Comparison of ENCODE assay signal across 1 cellular context in the genomic region with DNA sequence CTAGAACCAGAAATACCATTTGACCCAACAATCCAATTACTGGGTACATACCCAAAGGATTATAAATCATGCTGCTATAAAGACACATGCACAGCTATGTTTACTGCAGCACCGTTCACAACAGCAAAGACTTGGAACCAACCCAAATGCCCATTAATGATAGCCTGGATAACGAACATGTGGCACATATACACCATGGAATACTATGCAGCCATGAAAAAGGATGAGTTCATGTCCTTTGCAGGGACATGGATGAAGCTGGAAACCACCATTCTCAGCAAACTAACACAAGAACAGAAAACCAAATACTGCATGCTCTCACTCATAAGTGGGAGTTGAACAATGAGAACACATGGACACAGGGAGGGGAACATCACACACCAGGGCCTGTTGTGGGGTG.
TF ChIP-seq lines count a peak whose summit lies in the region.

No MANE protein-coding gene starts in this region.

TF ChIP-seq in K562, 482 proteins besides CTCF, POLR2A, EP300 and RAD21:
- 0 out of 2 replicates have a peak, but pooled peaks have one; percentile 45 for TF ChIP-seq SMARCA5 (IDR thresholded peaks at IDR 0.05)
- peak; percentile 23 to 60; a peak in 1 of 4 replicates for TF ChIP-seq KDM1A (IDR thresholded peaks at IDR 0.05)
- TF ChIP-seq ZNF146 (CRISPR knock-in tag; IDR thresholded peaks at IDR 0.05; ENCODE audit: unreplicated experiment), result peak; percentile 98
- TF ChIP-seq RBM25 (IDR thresholded peaks at IDR 0.05; ENCODE audit: low read depth, low read length, severe bottlenecking), result peak; percentile 34
- TF ChIP-seq BCOR (IDR thresholded peaks at IDR 0.05), result peak; percentile 87
